ENCODE assay signal across 8 cellular contexts in the genomic region with DNA sequence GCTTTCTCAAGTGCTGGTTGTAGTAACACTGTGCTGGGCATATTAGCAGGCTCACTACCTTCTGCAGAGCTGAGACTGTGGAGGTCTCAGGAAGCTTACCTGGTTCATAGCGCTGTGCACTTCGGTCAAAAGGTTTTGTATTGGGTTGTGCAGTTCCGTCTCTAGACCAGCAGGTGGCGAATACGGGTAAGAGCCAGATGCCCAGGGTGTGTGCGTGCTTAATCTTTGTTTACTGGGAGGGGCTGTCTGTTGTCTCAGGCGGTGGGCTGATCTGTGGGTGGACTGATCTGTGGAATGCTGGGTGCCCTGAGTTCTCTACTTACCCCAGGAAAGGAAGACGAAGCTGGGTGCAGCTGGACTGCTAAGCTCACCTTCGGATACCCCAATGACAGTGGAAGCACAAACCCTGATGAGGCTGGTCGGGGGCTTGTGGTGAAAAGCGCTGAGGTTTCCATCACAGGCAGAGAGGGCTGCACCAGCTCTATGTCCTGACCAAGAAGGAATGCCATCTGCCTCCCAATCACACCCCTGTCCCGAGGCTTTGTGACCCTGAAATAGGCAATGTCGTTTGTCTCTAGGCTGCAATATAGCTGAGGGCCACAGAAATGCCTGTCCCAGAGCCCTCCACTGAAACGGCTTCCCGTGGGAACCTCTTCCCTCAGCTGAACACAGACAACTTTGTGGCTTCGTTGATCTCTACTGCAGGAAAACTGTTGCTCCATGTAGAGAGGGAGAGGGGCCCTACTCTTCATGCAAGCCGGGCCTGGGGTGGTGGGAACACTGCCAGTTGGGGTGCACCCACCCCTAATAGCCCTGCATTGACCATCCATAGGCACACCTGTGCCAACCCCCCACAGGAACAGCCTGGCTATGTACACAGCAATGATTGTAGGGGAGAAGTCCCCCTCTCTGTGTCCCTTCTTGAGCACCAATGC. TPM values are rescaled to one million over a fixed set of nuclear protein-coding genes. Genes with fewer than 3 reads are reported as not detected.
DNase-seq lines count a peak whose midpoint lies in the region; ATAC-seq and TF ChIP-seq lines count a peak whose summit lies in the region.

No MANE protein-coding gene starts in this region.

- peak; percentile 91 for TF ChIP-seq CTCF in kidney epithelial cell (IDR thresholded peaks at IDR 0.05; ENCODE audit: insufficient read depth, low read length, poor library complexity, severe bottlenecking)

- no peak overlapping the region for H3K27ac ChIP-seq in caudate nucleus (ENCODE audit: low read depth, low read length)

- ATAC-seq in HG03066 (IDR thresholded peaks at IDR 0.05; ENCODE audit: low read depth, unreplicated experiment) = peak; percentile 81

- peak; percentile 31 for DNase-seq in NK-92 treated with Interleukin-12 subunit alpha and Interleukin-12 subunit beta, amount 100 ng/mL, for 24 hours (lab: John Stamatoyannopoulos, UW)
- DNase-seq in NK-92 (lab: John Stamatoyannopoulos, UW; ENCODE audit: unreplicated experiment) = no peak
- DNase-seq in NCI-H2227 (lab: John Stamatoyannopoulos, UW; ENCODE audit: unreplicated experiment) = peak; percentile 95
- DNase-seq in activated CD4-positive, CD25-positive, alpha-beta regulatory T cell (lab: John Stamatoyannopoulos, UW) = peak; percentile 20 to 41 (median 35)
- DNase-seq in caudate nucleus (lab: John Stamatoyannopoulos, UW) = peak in 47 of 61 donors; percentile 2 to 66 (median 20)
- DNase-seq in kidney epithelial cell (ENCODE audit: low read depth) = peak; percentile 29
- DNase-seq in stimulated activated CD4-positive, alpha-beta T cell treated with anti-CD3 and anti-CD28 coated beads, Interleukin-1b, Interleukin-23, amount 100 ng/mL, for 1 hour (ENCODE audit: low read depth in 2 of 2) = peak; percentile 19 to 35

- no peaks in the 10 kb centered on the region for H3K36me3 ChIP-seq in kidney epithelial cell (ENCODE audit: control insufficient read depth, insufficient read depth, low read length)

- H3K4me3 ChIP-seq in kidney epithelial cell (ENCODE audit: low read depth, low read length) = no peak overlapping the region

- H3K27me3 ChIP-seq in kidney epithelial cell (ENCODE audit: control insufficient read depth, insufficient read depth, low read length) = no peaks in the 10 kb centered on the region

RNA-seq across cellular contexts. Expression of gene FAM117B, which starts 45.9 kb away (rescaled TPM):
- total RNA-seq in kidney epithelial cell = 6.7 and 7.7 TPM in 2 replicates
